In genomic region chr10:132931851-132932250, GRCh38 we compare ENCODE assay signal across 10 cellular contexts. TPM values are rescaled to one million over a fixed set of nuclear protein-coding genes. Genes with fewer than 3 reads are reported as not detected.
DNase-seq lines count a peak whose midpoint lies in the region; ATAC-seq, FAIRE-seq and TF ChIP-seq lines count a peak whose summit lies in the region.
"Not testable (repeated sequence)": the region's sequence is repeated elsewhere in the genome, so short reads cannot be mapped to it uniquely, and the experiment has no call there.
"Had no signal": no experiment of that assay in that cellular context is flagged by ENCODE, and none has a peak within 500 bp of the region (broad histone marks: within the 10 kb centered on the region; RNA-seq: fewer than 3 reads in every experiment).

No MANE protein-coding gene starts in this region.

- H3K18ac ChIP-seq in H9 (ENCODE audit: insufficient read length, low read depth, low read length), result not testable (repeated sequence)

- not testable (repeated sequence) for ATAC-seq in activated B cell treated with CpG ODN at 0.5 μM for 24 hours (ENCODE audit: low read depth); stimulated activated memory B cell treated with anti-CD40 and anti-IgM and Interleukin-4, amounts not matched to agents 10 μg/mL and 1 μg/mL and 100 μg/mL, for 72 hours

- POLR2A ChIA-PET in activated B cell treated with CpG ODN at 0.5 μM for 24 hours (lab: Charles Lee), result not testable (repeated sequence)

- not testable (repeated sequence) for H3K36me3 ChIP-seq in astrocyte (ENCODE audit: insufficient read depth, low read length); kidney (ENCODE audit: control insufficient read depth in 1 of 2, insufficient read depth in 2 of 2, low read length in 2 of 2)

- intact Hi-C loops in CD14-positive monocyte (cut with micrococcal nuclease); activated B cell treated with CpG ODN at 0.5 μM for 24 hours (cut with micrococcal nuclease); activated T-helper 2 cell treated with anti-CD3 and anti-CD28 coated beads, Interferon-gamma antibody, Interleukin-2, Interleukin-4, amounts not matched to agents 10 μg/mL and 5 μg/mL and 100 μg/mL, durations not matched to agents 14 hours and 24 hours and 36 hours (cut with micrococcal nuclease); kidney (cut with DNase I): not testable (repeated sequence)

- no CpG with 5 or more reads among the region's 2 CpGs for WGBS in H9 (ENCODE audit: extremely low coverage, insufficient read length, low lambda C conversion rate)

- H4K5ac ChIP-seq in H9 (ENCODE audit: insufficient read length, low read depth, low read length), result not testable (repeated sequence)

- not testable (repeated sequence) for H2BK15ac ChIP-seq in H9 (ENCODE audit: low read depth, low read length)

- not testable (repeated sequence) for H3K56ac ChIP-seq in H9 (ENCODE audit: insufficient read length, low read depth, low read length)

- H3K23ac ChIP-seq in H9 (ENCODE audit: insufficient read length, low read depth, low read length), result not testable (repeated sequence)

- not testable (repeated sequence) for H2BK20ac ChIP-seq in H9 (ENCODE audit: low read depth, low read length, poor library complexity, severe bottlenecking)

- H2BK5ac ChIP-seq in H9 (ENCODE audit: insufficient read length, low read length), result not testable (repeated sequence)

- H3K9me3 Mint-ChIP-seq in CD14-positive monocyte; H9; activated B cell treated with CpG ODN at 0.5 μM for 24 hours; activated T-helper 2 cell treated with anti-CD3 and anti-CD28 coated beads, Interferon-gamma antibody, Interleukin-2, Interleukin-4, amounts not matched to agents 10 μg/mL and 5 μg/mL and 100 μg/mL, durations not matched to agents 14 hours and 24 hours and 36 hours; astrocyte (ENCODE audit: unreplicated experiment); nephron progenitor cell; stimulated activated memory B cell treated with anti-CD40 and anti-IgM and Interleukin-4, amounts not matched to agents 10 μg/mL and 1 μg/mL and 100 μg/mL, for 72 hours: not testable (repeated sequence)

- H3K4ac ChIP-seq in H9 (ENCODE audit: low read depth, low read length), result not testable (repeated sequence)

- H2BK120ac ChIP-seq in H9 (ENCODE audit: low read depth, low read length, poor library complexity, severe bottlenecking), result not testable (repeated sequence)

- H3K9ac ChIP-seq in H9 (ENCODE audit: extremely low read depth, insufficient read length, low read length); astrocyte (ENCODE audit: low read length); kidney (ENCODE audit: low read length in 2 of 2): not testable (repeated sequence)

- not testable (repeated sequence) for H3K27me3 ChIP-seq in H9 (ENCODE audit: insufficient read depth, low read length); astrocyte (ENCODE audit: insufficient read depth, low read length)

- H3K4me2 ChIP-seq in H9 (ENCODE audit: insufficient read depth, insufficient read length, low read length); astrocyte (ENCODE audit: low read length): not testable (repeated sequence)

- H3K4me1 Mint-ChIP-seq in CD14-positive monocyte; H9; activated T-helper 2 cell treated with anti-CD3 and anti-CD28 coated beads, Interferon-gamma antibody, Interleukin-2, Interleukin-4, amounts not matched to agents 10 μg/mL and 5 μg/mL and 100 μg/mL, durations not matched to agents 14 hours and 24 hours and 36 hours (ENCODE audit: low read depth); astrocyte (ENCODE audit: low read depth, unreplicated experiment): not testable (repeated sequence)
- H3K4me1 Mint-ChIP-seq in activated B cell treated with CpG ODN at 0.5 μM for 24 hours (peaks cover 22% of the 10 kb centered on the region), nephron progenitor cell (peaks cover 21% of the 10 kb centered on the region)
- peaks cover 21% of the 10 kb centered on the region for H3K4me1 Mint-ChIP-seq in stimulated activated memory B cell treated with anti-CD40 and anti-IgM and Interleukin-4, amounts not matched to agents 10 μg/mL and 1 μg/mL and 100 μg/mL, for 72 hours

- not testable (repeated sequence) for H4K91ac ChIP-seq in H9 (ENCODE audit: insufficient read length, low read depth, low read length)

- not testable (repeated sequence) for H3K23me2 ChIP-seq in H9 (ENCODE audit: insufficient read length, low read depth, low read length, poor library complexity, severe bottlenecking)

- not testable (repeated sequence) for H3K27me3 Mint-ChIP-seq in CD14-positive monocyte (ENCODE audit: low read depth in 3 of 3); H9 (ENCODE audit: low read depth); activated B cell treated with CpG ODN at 0.5 μM for 24 hours; activated T-helper 2 cell treated with anti-CD3 and anti-CD28 coated beads, Interferon-gamma antibody, Interleukin-2, Interleukin-4, amounts not matched to agents 10 μg/mL and 5 μg/mL and 100 μg/mL, durations not matched to agents 14 hours and 24 hours and 36 hours (ENCODE audit: low read depth); astrocyte (ENCODE audit: low read depth, unreplicated experiment); nephron progenitor cell (ENCODE audit: low read depth, poor library complexity); stimulated activated memory B cell treated with anti-CD40 and anti-IgM and Interleukin-4, amounts not matched to agents 10 μg/mL and 1 μg/mL and 100 μg/mL, for 72 hours

- H3K79me1 ChIP-seq in H9 (ENCODE audit: insufficient read depth, low read depth, low read length, poor library complexity, severe bottlenecking), result not testable (repeated sequence)

- H3K79me2 ChIP-seq in H9 (ENCODE audit: insufficient read depth, low read length); astrocyte (ENCODE audit: insufficient read depth, low read length): not testable (repeated sequence)

- not testable (repeated sequence) for H3K27ac ChIP-seq in H9 (ENCODE audit: insufficient read length, low read depth, low read length); astrocyte (ENCODE audit: low read depth, low read length); kidney (ENCODE audit: low read depth in 2 of 2, low read length in 2 of 2)

- not testable (repeated sequence) for H2BK12ac ChIP-seq in H9 (ENCODE audit: insufficient read length, low read depth, low read length)

- H3T11ph ChIP-seq in H9 (ENCODE audit: low read length), result not testable (repeated sequence)

- H3K4me3 ChIP-seq in astrocyte (ENCODE audit: insufficient read depth, low read depth, low read length); kidney (ENCODE audit: low read length in 2 of 2): not testable (repeated sequence)

- FAIRE-seq in astrocyte (lab: Jason Lieb, UNC); kidney (lab: Jason Lieb, UNC): not testable (repeated sequence)

- not testable (repeated sequence) for H3K14ac ChIP-seq in H9 (ENCODE audit: insufficient read depth, low read length)

- not testable (repeated sequence) for H2AFZ ChIP-seq in H9 (ENCODE audit: low read length); astrocyte (ENCODE audit: low read depth, low read length)

- peak overlapping the region in 5 of 7 donors; percentile 55 to 82 (median 60) for H3K27ac Mint-ChIP-seq in CD14-positive monocyte
- H3K27ac Mint-ChIP-seq in H9, result peak overlapping the region; percentile 55 to 84 (median 57); a peak in 5 of 7 replicates
- H3K27ac Mint-ChIP-seq in activated B cell treated with CpG ODN at 0.5 μM for 24 hours, result peak overlapping the region; percentile 41
- peak overlapping the region; percentile 62 for H3K27ac Mint-ChIP-seq in activated T-helper 2 cell treated with anti-CD3 and anti-CD28 coated beads, Interferon-gamma antibody, Interleukin-2, Interleukin-4, amounts not matched to agents 10 μg/mL and 5 μg/mL and 100 μg/mL, durations not matched to agents 14 hours and 24 hours and 36 hours
- peak overlapping the region; percentile 47 for H3K27ac Mint-ChIP-seq in astrocyte (ENCODE audit: unreplicated experiment)
- H3K27ac Mint-ChIP-seq in nephron progenitor cell, result peak overlapping the region; percentile 97
- peak overlapping the region; percentile 53 for H3K27ac Mint-ChIP-seq in stimulated activated memory B cell treated with anti-CD40 and anti-IgM and Interleukin-4, amounts not matched to agents 10 μg/mL and 1 μg/mL and 100 μg/mL, for 72 hours

- not testable (repeated sequence) for TF ChIP-seq CTCF in CD14-positive monocyte (IDR thresholded peaks at IDR 0.05); H9 (conservative IDR thresholded peaks at IDR 0.05); activated B cell treated with CpG ODN at 0.5 μM for 24 hours (IDR thresholded peaks at IDR 0.05); astrocyte (IDR thresholded peaks at IDR 0.05; ENCODE audit: insufficient read depth, low read depth, low read length); kidney (IDR thresholded peaks at IDR 0.05; ENCODE audit: borderline replicate concordance, extremely low read depth, insufficient read depth); nephron progenitor cell (IDR thresholded peaks at IDR 0.05)

- H3K36me3 Mint-ChIP-seq in CD14-positive monocyte; H9 (ENCODE audit: insufficient read depth in 1 of 3, low read depth in 3 of 3); activated B cell treated with CpG ODN at 0.5 μM for 24 hours (ENCODE audit: low read depth); activated T-helper 2 cell treated with anti-CD3 and anti-CD28 coated beads, Interferon-gamma antibody, Interleukin-2, Interleukin-4, amounts not matched to agents 10 μg/mL and 5 μg/mL and 100 μg/mL, durations not matched to agents 14 hours and 24 hours and 36 hours (ENCODE audit: low read depth); astrocyte (ENCODE audit: low read depth, unreplicated experiment); nephron progenitor cell (ENCODE audit: low read depth); stimulated activated memory B cell treated with anti-CD40 and anti-IgM and Interleukin-4, amounts not matched to agents 10 μg/mL and 1 μg/mL and 100 μg/mL, for 72 hours: not testable (repeated sequence)

- H2AK5ac ChIP-seq in H9 (ENCODE audit: insufficient read length, low read length), result not testable (repeated sequence)

- H3K4me3 Mint-ChIP-seq in CD14-positive monocyte; H9; activated B cell treated with CpG ODN at 0.5 μM for 24 hours; activated T-helper 2 cell treated with anti-CD3 and anti-CD28 coated beads, Interferon-gamma antibody, Interleukin-2, Interleukin-4, amounts not matched to agents 10 μg/mL and 5 μg/mL and 100 μg/mL, durations not matched to agents 14 hours and 24 hours and 36 hours (ENCODE audit: low read depth); astrocyte (ENCODE audit: unreplicated experiment); nephron progenitor cell; stimulated activated memory B cell treated with anti-CD40 and anti-IgM and Interleukin-4, amounts not matched to agents 10 μg/mL and 1 μg/mL and 100 μg/mL, for 72 hours: not testable (repeated sequence)

- not testable (repeated sequence) for H3K4me1 ChIP-seq in H9 (ENCODE audit: insufficient read depth, low read length); astrocyte (ENCODE audit: insufficient read depth, low read length); kidney (ENCODE audit: control insufficient read depth in 1 of 2, insufficient read depth in 1 of 2, low read depth in 1 of 2, low read length in 2 of 2)

- not testable (repeated sequence) for H3K9me3 ChIP-seq in H9 (ENCODE audit: control insufficient read depth, low read depth, low read length); astrocyte (ENCODE audit: insufficient read depth, low read depth, low read length); kidney (ENCODE audit: control insufficient read depth in 1 of 2, low read length in 2 of 2)

- H4K20me1 ChIP-seq in H9 (ENCODE audit: control insufficient read depth, insufficient read depth, insufficient read length); astrocyte (ENCODE audit: insufficient read depth, low read length): not testable (repeated sequence)

- not testable (repeated sequence) for DNase-seq in CD14-positive monocyte (ENCODE audit: low spot score); H9; activated B cell treated with CpG ODN at 0.5 μM for 24 hours; activated T-helper 2 cell treated with anti-CD3 and anti-CD28 coated beads, Interferon-gamma antibody, Interleukin-2, Interleukin-4, amounts not matched to agents 10 μg/mL and 5 μg/mL and 100 μg/mL, durations not matched to agents 14 hours and 24 hours and 36 hours (ENCODE audit: low spot score); astrocyte (ENCODE audit: low read depth); nephron progenitor cell
- peak; percentile 34 for DNase-seq in kidney

- CTCF ChIA-PET in activated B cell treated with CpG ODN at 0.5 μM for 24 hours (lab: Charles Lee), result not testable (repeated sequence)

- H4K8ac ChIP-seq in H9 (replicated peaks; ENCODE audit: insufficient read length, low read depth, low read length), result not testable (repeated sequence)

RNA-seq across cellular contexts. Expression of gene CFAP46, which starts 10.5 kb away (rescaled TPM):
- polyA plus RNA-seq in CD14-positive monocyte (not detected), kidney (ENCODE audit: insufficient read depth, low read depth, low replicate concordance) (3.8 TPM)
- total RNA-seq in H9 (2021) (2.9 and 3.1 TPM in 2 replicates), activated B cell treated with CpG ODN at 0.5 μM for 24 hours (1.6 and 3.7 TPM in 2 replicates), astrocyte (1.3 and 1.5 TPM in 2 replicates), kidney (8.3 TPM)
- not detected in 2 replicates for total RNA-seq in activated T-helper 2 cell treated with anti-CD3 and anti-CD28 coated beads, Interferon-gamma antibody, Interleukin-2, Interleukin-4, amounts not matched to agents 10 μg/mL and 5 μg/mL and 100 μg/mL, durations not matched to agents 14 hours and 24 hours and 36 hours
- total RNA-seq: HT-29, PC-9 had no signal

Comparison
In these comparisons a context has a peak if more than half of its experiments do, and no peak if none do; other contexts are left out.
1. H3K27ac Mint-ChIP-seq: peak in every context shown above with its lines; median percentile 97 in nephron progenitor cell; 62 in activated T-helper 2 cell treated with anti-CD3 and anti-CD28 coated beads, Interferon-gamma antibody, Interleukin-2, Interleukin-4, amounts not matched to agents 10 μg/mL and 5 μg/mL and 100 μg/mL, durations not matched to agents 14 hours and 24 hours and 36 hours; 60 in CD14-positive monocyte; 57 in H9; 53 in stimulated activated memory B cell treated with anti-CD40 and anti-IgM and Interleukin-4, amounts not matched to agents 10 μg/mL and 1 μg/mL and 100 μg/mL, for 72 hours; 47 in astrocyte; 41 in activated B cell treated with CpG ODN at 0.5 μM for 24 hours.